8 cellular contexts compared by ENCODE assay signal in the genomic region with DNA sequence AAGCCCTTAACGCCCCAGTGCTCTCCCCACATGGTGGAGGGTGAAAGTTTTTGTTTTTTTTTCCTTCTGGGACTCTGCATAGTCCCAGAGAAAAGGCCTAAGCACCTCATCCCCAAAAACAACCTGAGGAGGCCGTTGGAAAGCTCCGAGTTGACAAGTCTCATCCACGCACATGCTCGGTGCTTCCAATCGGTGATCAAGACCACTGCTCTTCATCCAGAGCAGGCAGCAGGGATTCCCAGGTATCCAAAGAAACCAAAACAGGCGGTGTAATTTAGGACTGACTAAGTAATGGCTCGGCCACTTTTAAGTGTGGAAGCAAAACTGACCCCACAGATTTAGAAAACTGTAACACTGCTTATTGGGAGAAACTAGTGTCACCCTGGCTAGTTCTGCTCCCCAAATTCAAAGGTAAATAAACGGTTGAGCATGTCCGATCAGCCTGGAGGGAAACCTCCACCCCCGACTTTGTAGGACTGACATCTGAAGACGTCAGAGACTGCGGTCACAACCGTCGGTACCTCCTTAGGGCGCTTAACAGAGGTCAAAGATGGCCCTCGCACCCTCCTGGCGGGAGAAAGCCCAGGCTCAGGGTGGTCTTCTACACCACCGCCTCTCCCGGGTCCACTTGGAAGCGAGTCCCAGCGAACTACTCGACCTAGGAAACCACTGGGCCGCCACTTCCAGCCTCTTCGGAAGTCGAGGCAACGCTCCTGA. TPM values are rescaled to one million over a fixed set of nuclear protein-coding genes. Genes with fewer than 3 reads are reported as not detected.
DNase-seq lines count a peak whose midpoint lies in the region; ATAC-seq and TF ChIP-seq lines count a peak whose summit lies in the region.

No MANE protein-coding gene starts in this region.

- peak overlapping the region; percentile 96 for H3K27ac ChIP-seq in CD4-positive, CD25-positive, alpha-beta regulatory T cell (ENCODE audit: insufficient read depth, low read length, poor library complexity, severe bottlenecking)
- peak overlapping the region; percentile 62 for H3K27ac ChIP-seq in iPS-18a (ENCODE audit: low read length)

- H3K36me3 ChIP-seq in CD4-positive, CD25-positive, alpha-beta regulatory T cell (ENCODE audit: control insufficient read depth, insufficient read depth, low read length), result peaks cover 16% of the 10 kb centered on the region
- H3K36me3 ChIP-seq in HAP-1 (replicated peaks), result peaks cover 17% of the 10 kb centered on the region
- H3K36me3 ChIP-seq in iPS-18a (ENCODE audit: control insufficient read depth, low read depth, low read length), result peaks cover 5% of the 10 kb centered on the region

- no peaks in the 10 kb centered on the region for H3K27me3 Mint-ChIP-seq in CD4-positive, CD25-positive, alpha-beta regulatory T cell
- H3K27me3 Mint-ChIP-seq in activated B cell treated with CpG ODN at 0.5 μM for 24 hours, result no peaks in the 10 kb centered on the region
- no peaks in the 10 kb centered on the region for H3K27me3 Mint-ChIP-seq in stimulated activated naive CD8-positive, alpha-beta T cell treated with anti-CD3 and anti-CD28 coated beads, Interleukin-15, amount 100 ng/mL, for 72 hours

- POLR2A ChIA-PET in activated B cell treated with CpG ODN at 0.5 μM for 24 hours (lab: Charles Lee), result interaction anchor here (0.5 to 2.6 kb wide), 12 partner anchors 10 to 1370 kb away, joined by 3 to 17 read pairs (median 4); a partner anchor contains a TSS

- no peak for TF ChIP-seq CTCF in activated B cell treated with CpG ODN at 0.5 μM for 24 hours (IDR thresholded peaks at IDR 0.05)

- peak overlapping the region in 2 of 3 donors; percentile 95 to 99 for H3K27ac Mint-ChIP-seq in CD4-positive, CD25-positive, alpha-beta regulatory T cell
- peak overlapping the region; percentile 95 for H3K27ac Mint-ChIP-seq in activated B cell treated with CpG ODN at 0.5 μM for 24 hours
- peak overlapping the region; percentile 98 to 99 for H3K27ac Mint-ChIP-seq in stimulated activated naive CD8-positive, alpha-beta T cell treated with anti-CD3 and anti-CD28 coated beads, Interleukin-15, amount 100 ng/mL, for 72 hours

- in situ Hi-C loops in HAP-1 (cut with MboI; ENCODE audit: low sequenced_read_pairs), result no loop called here

- DNase-seq in CD4-positive, CD25-positive, alpha-beta regulatory T cell, result no peak
- no peak for DNase-seq in HAP-1 (ENCODE audit: low spot score in 2 of 2)
- DNase-seq in activated B cell treated with CpG ODN at 0.5 μM for 24 hours, result no peak
- no peak for DNase-seq in stimulated activated naive CD8-positive, alpha-beta T cell treated with anti-CD3 and anti-CD28 coated beads, Interleukin-15, amount 100 ng/mL, for 72 hours
- no peak for DNase-seq in NAMALWA (ENCODE audit: low spot score)

- peak overlapping the region; percentile 64 for H3K9ac ChIP-seq in iPS-18a (ENCODE audit: low read length)

- H3K4me1 Mint-ChIP-seq in CD4-positive, CD25-positive, alpha-beta regulatory T cell, result peaks cover 6 to 26% (median 7%) of the 10 kb centered on the region in 4 donors
- H3K4me1 Mint-ChIP-seq in activated B cell treated with CpG ODN at 0.5 μM for 24 hours, result peaks cover 20% of the 10 kb centered on the region
- H3K4me1 Mint-ChIP-seq in stimulated activated naive CD8-positive, alpha-beta T cell treated with anti-CD3 and anti-CD28 coated beads, Interleukin-15, amount 100 ng/mL, for 72 hours, result peaks cover 45% of the 10 kb centered on the region

- no peaks in the 10 kb centered on the region for H3K27me3 ChIP-seq in CD4-positive, CD25-positive, alpha-beta regulatory T cell (ENCODE audit: control insufficient read depth, insufficient read depth, low read length)
- H3K27me3 ChIP-seq in HAP-1 (ENCODE audit: low read depth) (no peaks in the 10 kb centered on the region), iPS-18a (ENCODE audit: control insufficient read depth, insufficient read depth, low read length) (no peaks in the 10 kb centered on the region)

- H3K36me3 Mint-ChIP-seq in CD4-positive, CD25-positive, alpha-beta regulatory T cell, result peaks cover 11% of the 10 kb centered on the region
- H3K36me3 Mint-ChIP-seq in activated B cell treated with CpG ODN at 0.5 μM for 24 hours (ENCODE audit: low read depth), result peaks cover 31% of the 10 kb centered on the region

- CTCF ChIA-PET in activated B cell treated with CpG ODN at 0.5 μM for 24 hours (lab: Charles Lee), result no interaction called here

- H3K4me1 ChIP-seq in CD4-positive, CD25-positive, alpha-beta regulatory T cell (ENCODE audit: control insufficient read depth, insufficient read depth, low read length, poor library complexity, severe bottlenecking), result peaks cover 21% of the 10 kb centered on the region
- H3K4me1 ChIP-seq in HAP-1 (peaks cover 9% of the 10 kb centered on the region), iPS-18a (ENCODE audit: control insufficient read depth, low read depth, low read length) (peaks cover 6% of the 10 kb centered on the region)

- intact Hi-C loops in activated B cell treated with CpG ODN at 0.5 μM for 24 hours (cut with micrococcal nuclease), result loop anchor here (1.0 to 5.0 kb wide), 5 partner anchors 9 to 74 kb away; a partner anchor contains a TSS

- H3K9me3 ChIP-seq in CD4-positive, CD25-positive, alpha-beta regulatory T cell (ENCODE audit: control insufficient read depth in 2 of 2, low read length in 2 of 2), result no peaks in the 10 kb centered on the region
- H3K9me3 ChIP-seq in HAP-1 (no peaks in the 10 kb centered on the region), iPS-18a (ENCODE audit: control insufficient read depth, low read depth, low read length) (no peaks in the 10 kb centered on the region)

- no peak for ATAC-seq in CD4-positive, CD25-positive, alpha-beta regulatory T cell (ENCODE audit: low read depth in 2 of 2)
- ATAC-seq in activated B cell treated with CpG ODN at 0.5 μM for 24 hours (ENCODE audit: low read depth) (peak; percentile 0), HG03095 (IDR thresholded peaks at IDR 0.05; ENCODE audit: unreplicated experiment) (no peak), HG03469 (IDR thresholded peaks at IDR 0.05; ENCODE audit: unreplicated experiment) (no peak)
- ATAC-seq in stimulated activated naive CD8-positive, alpha-beta T cell treated with anti-CD3 and anti-CD28 coated beads, Interleukin-15, amount 100 ng/mL, for 72 hours, result peak; percentile 39

- H3K4me3 ChIP-seq in CD4-positive, CD25-positive, alpha-beta regulatory T cell (ENCODE audit: low read depth, low read length), result peak overlapping the region; percentile 72
- H3K4me3 ChIP-seq in HAP-1 (peak overlapping the region; percentile 48), iPS-18a (ENCODE audit: low read length) (peak overlapping the region; percentile 78)

- no peaks in the 10 kb centered on the region for H3K9me3 Mint-ChIP-seq in CD4-positive, CD25-positive, alpha-beta regulatory T cell
- no peaks in the 10 kb centered on the region for H3K9me3 Mint-ChIP-seq in activated B cell treated with CpG ODN at 0.5 μM for 24 hours
- H3K9me3 Mint-ChIP-seq in stimulated activated naive CD8-positive, alpha-beta T cell treated with anti-CD3 and anti-CD28 coated beads, Interleukin-15, amount 100 ng/mL, for 72 hours, result no peaks in the 10 kb centered on the region

- peak overlapping the region; percentile 95 to 98 (median 96) for H3K4me3 Mint-ChIP-seq in CD4-positive, CD25-positive, alpha-beta regulatory T cell
- peak overlapping the region; percentile 94 for H3K4me3 Mint-ChIP-seq in activated B cell treated with CpG ODN at 0.5 μM for 24 hours
- H3K4me3 Mint-ChIP-seq in stimulated activated naive CD8-positive, alpha-beta T cell treated with anti-CD3 and anti-CD28 coated beads, Interleukin-15, amount 100 ng/mL, for 72 hours, result peak overlapping the region; percentile 85 to 92

RNA-seq across cellular contexts. Expression of a gene that starts 1.0 kb away (rescaled TPM):
- 10.5 TPM for total RNA-seq in CD4-positive, CD25-positive, alpha-beta regulatory T cell
- 1 to 10 TPM; 1.7 to 5.2 (median 3.8) TPM for polyA plus RNA-seq in CD4-positive, CD25-positive, alpha-beta regulatory T cell
- total RNA-seq in activated B cell treated with CpG ODN at 0.5 μM for 24 hours, result 9.6 and 10.4 TPM in 2 replicates

RNA-seq across cellular contexts. Expression of a gene that starts 8.3 kb away (rescaled TPM):
- 15.1 TPM for total RNA-seq in CD4-positive, CD25-positive, alpha-beta regulatory T cell
- polyA plus RNA-seq in CD4-positive, CD25-positive, alpha-beta regulatory T cell, result 10 to 100 TPM in 2 of 4 donors, 1 to 10 TPM in 2; 5.3 to 12.7 (median 10.2) TPM
- 11.8 and 13.1 TPM in 2 replicates for total RNA-seq in activated B cell treated with CpG ODN at 0.5 μM for 24 hours

RNA-seq across cellular contexts. Expression of a gene that starts 23.7 kb away (rescaled TPM):
- 6.5 TPM for total RNA-seq in CD4-positive, CD25-positive, alpha-beta regulatory T cell
- 1 to 10 TPM in 1 of 4 donors, under 1 TPM in 3; 0.81 to 1.4 (median 0.90) TPM for polyA plus RNA-seq in CD4-positive, CD25-positive, alpha-beta regulatory T cell
- total RNA-seq in activated B cell treated with CpG ODN at 0.5 μM for 24 hours, result 11.1 and 11.7 TPM in 2 replicates

RNA-seq across cellular contexts. Expression of a gene that starts 35.2 kb away (rescaled TPM):
- total RNA-seq in CD4-positive, CD25-positive, alpha-beta regulatory T cell, result 1.2 TPM
- 1 to 10 TPM in 1 of 4 donors, under 1 TPM in 3; 0.76 to 2.0 (median 0.96) TPM for polyA plus RNA-seq in CD4-positive, CD25-positive, alpha-beta regulatory T cell
- 9.2 and 10.4 TPM in 2 replicates for total RNA-seq in activated B cell treated with CpG ODN at 0.5 μM for 24 hours

RNA-seq across cellular contexts. Expression of a gene that starts 36.6 kb away (rescaled TPM):
- 5.5 TPM for total RNA-seq in CD4-positive, CD25-positive, alpha-beta regulatory T cell
- 10 to 100 TPM; 14.4 to 26.7 (median 20.4) TPM for polyA plus RNA-seq in CD4-positive, CD25-positive, alpha-beta regulatory T cell
- total RNA-seq in activated B cell treated with CpG ODN at 0.5 μM for 24 hours, result 8.0 and 10.2 TPM in 2 replicates

Comparison
In these comparisons a context has a peak if more than half of its experiments do, and no peak if none do; other contexts are left out.
1. ATAC-seq: peak in activated B cell treated with CpG ODN at 0.5 μM for 24 hours (single experiment) and stimulated activated naive CD8-positive, alpha-beta T cell treated with anti-CD3 and anti-CD28 coated beads, Interleukin-15, amount 100 ng/mL, for 72 hours (single experiment); none in CD4-positive, CD25-positive, alpha-beta regulatory T cell (0 of 2), HG03095 (single experiment) and HG03469 (single experiment).
2. Peak in every context shown above with its lines, with median percentiles within 50 percentile points of each other: H3K4me3 ChIP-seq, H3K27ac Mint-ChIP-seq and H3K4me3 Mint-ChIP-seq.